18 cellular contexts compared by ENCODE assay signal in the genomic region with DNA sequence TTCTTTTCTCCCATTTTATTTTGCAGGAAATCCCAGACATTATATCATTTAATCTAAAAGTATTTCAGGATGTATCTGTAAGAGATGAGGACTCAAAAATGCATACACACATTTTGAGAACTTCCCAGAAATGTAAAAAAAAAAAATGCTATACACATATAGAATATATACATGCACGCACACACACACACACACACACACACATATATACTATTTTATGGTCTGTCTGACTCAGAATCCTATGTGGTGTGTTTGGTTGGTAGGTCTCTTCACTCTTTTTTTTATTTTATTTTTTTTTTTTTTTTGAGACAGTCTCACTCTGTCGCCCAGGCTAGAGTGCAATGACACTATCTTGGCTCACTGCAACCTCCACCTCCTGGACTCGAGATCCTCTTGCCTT.
A peak's percentile ranks its signal among the peaks of the same experiment; 100 is the strongest.
DNase-seq lines count a peak whose midpoint lies in the region; TF ChIP-seq lines count a peak whose summit lies in the region.
"Had no signal": no experiment of that assay in that cellular context is flagged by ENCODE, and none has a peak within 500 bp of the region (broad histone marks: within the 10 kb centered on the region; RNA-seq: fewer than 3 reads in every experiment).

No MANE protein-coding gene starts in this region.

- no peak for TF ChIP-seq POLR2A in Peyer's patch (IDR thresholded peaks at IDR 0.05)
- TF ChIP-seq POLR2A in testis (IDR thresholded peaks at IDR 0.05) = no peak

- peaks cover 0 to 43% (median 10%) of the 10 kb centered on the region in 4 donors for H3K4me1 ChIP-seq in Peyer's patch
- peaks cover 55% of the 10 kb centered on the region for H3K4me1 ChIP-seq in hepatocyte (ENCODE audit: insufficient read depth)
- peaks cover 30% of the 10 kb centered on the region for H3K4me1 ChIP-seq in testis

- H3K9me3 ChIP-seq in Peyer's patch (no peaks in the 10 kb centered on the region), hepatocyte (ENCODE audit: low read depth) (no peaks in the 10 kb centered on the region), testis (no peaks in the 10 kb centered on the region)
- H3K9me3 ChIP-seq: HAP-1, right lobe of liver, SJCRH30, thoracic aorta had no signal

- TF ChIP-seq CTCF in Peyer's patch (IDR thresholded peaks at IDR 0.05) (no peak), hepatocyte (IDR thresholded peaks at IDR 0.05; ENCODE audit: poor library complexity) (no peak), type B pancreatic cell (conservative IDR thresholded peaks at IDR 0.05) (no peak), testis (IDR thresholded peaks at IDR 0.05) (no peak)

- 98% methylated on average over 2 of the region's 3 CpGs for WGBS in hepatocyte (ENCODE audit: low lambda C conversion rate, missing lambda C conversion rate)
- WGBS in testis, 2 donors = 89 to 93% methylated on average over 3 of the region's 3 CpGs

- DNase-seq in activated naive CD4-positive, alpha-beta T cell treated with anti-CD3 and anti-CD28 coated beads, Interleukin-2, amount 10 ng/mL, durations not matched to agents 7 days and 5 days = no peak
- DNase-seq in activated naive CD4-positive, alpha-beta T cell treated with anti-CD3 and anti-CD28 coated beads, Interleukin-2, amount 50 U/mL, for 16 hours = no peak
- DNase-seq in Peyer's patch (no peak), hepatocyte (ENCODE audit: low spot score) (no peak), type B pancreatic cell (ENCODE audit: extremely low spot score, unreplicated experiment) (no peak), ecto neural progenitor cell (ENCODE audit: low spot score) (no peak), testis (no peak)
- DNase-seq: KG1, left cardiac atrium, mesendoderm, NCI-H2029 treated with DMSO at 0.1 percent for 48 hours, NCI-H345, nephron progenitor cell, right lobe of liver, SJCRH30 had no signal

- H3K36me3 Mint-ChIP-seq in activated naive CD4-positive, alpha-beta T cell treated with anti-CD3 and anti-CD28 coated beads, Interleukin-2, amount 10 ng/mL, durations not matched to agents 7 days and 5 days = peaks cover 9% of the 10 kb centered on the region
- H3K36me3 Mint-ChIP-seq in type B pancreatic cell = no peaks in the 10 kb centered on the region

- H3K36me3 ChIP-seq in Peyer's patch = no peaks in the 10 kb centered on the region
- no peaks in the 10 kb centered on the region for H3K36me3 ChIP-seq in hepatocyte (replicated peaks; ENCODE audit: insufficient read depth, low read depth)
- no peaks in the 10 kb centered on the region for H3K36me3 ChIP-seq in testis (ENCODE audit: low read depth, missing control alignments)
- H3K36me3 ChIP-seq: HAP-1, right lobe of liver, SJCRH30, thoracic aorta had no signal

- H3K27me3 ChIP-seq in Peyer's patch (no peaks in the 10 kb centered on the region), hepatocyte (no peaks in the 10 kb centered on the region), testis (no peaks in the 10 kb centered on the region)
- H3K27me3 ChIP-seq: right lobe of liver, SJCRH30 had no signal

- CTCF ChIA-PET in activated naive CD4-positive, alpha-beta T cell treated with anti-CD3 and anti-CD28 coated beads, Interleukin-2, amount 10 ng/mL, durations not matched to agents 7 days and 5 days (lab: Charles Lee) = interaction anchor here (1.7 to 2.0 kb wide), 2 partner anchors 18 to 66 kb away, joined by 3 to 11 read pairs; a partner anchor contains a TSS

- peaks cover 84% of the 10 kb centered on the region for H3K4me1 Mint-ChIP-seq in activated naive CD4-positive, alpha-beta T cell treated with anti-CD3 and anti-CD28 coated beads, Interleukin-2, amount 10 ng/mL, durations not matched to agents 7 days and 5 days
- peaks cover 48% of the 10 kb centered on the region for H3K4me1 Mint-ChIP-seq in type B pancreatic cell (ENCODE audit: unreplicated experiment)

- H3K27me3 Mint-ChIP-seq in activated naive CD4-positive, alpha-beta T cell treated with anti-CD3 and anti-CD28 coated beads, Interleukin-2, amount 10 ng/mL, durations not matched to agents 7 days and 5 days = no peaks in the 10 kb centered on the region
- H3K27me3 Mint-ChIP-seq in type B pancreatic cell = no peaks in the 10 kb centered on the region

- H3K4me3 ChIP-seq in Peyer's patch (no peak overlapping the region), hepatocyte (no peak overlapping the region), testis (no peak overlapping the region)
- H3K4me3 ChIP-seq: HAP-1, right lobe of liver, SJCRH30, thoracic aorta had no signal

- no peak overlapping the region for H3K4me2 ChIP-seq in hepatocyte

- no peaks in the 10 kb centered on the region for H4K20me1 ChIP-seq in hepatocyte (ENCODE audit: insufficient read depth, poor library complexity, severe bottlenecking)

- no peaks in the 10 kb centered on the region for H3K9me3 Mint-ChIP-seq in activated naive CD4-positive, alpha-beta T cell treated with anti-CD3 and anti-CD28 coated beads, Interleukin-2, amount 10 ng/mL, durations not matched to agents 7 days and 5 days
- no peaks in the 10 kb centered on the region for H3K9me3 Mint-ChIP-seq in type B pancreatic cell
- H3K9me3 Mint-ChIP-seq: nephron progenitor cell had no signal

- no peaks in the 10 kb centered on the region for H3K9me2 ChIP-seq in hepatocyte (replicated peaks; ENCODE audit: insufficient read depth)

- no peak overlapping the region for H2AFZ ChIP-seq in hepatocyte

- H3K4me3 Mint-ChIP-seq in activated naive CD4-positive, alpha-beta T cell treated with anti-CD3 and anti-CD28 coated beads, Interleukin-2, amount 10 ng/mL, durations not matched to agents 7 days and 5 days = no peak overlapping the region
- no peak overlapping the region for H3K4me3 Mint-ChIP-seq in type B pancreatic cell
- H3K4me3 Mint-ChIP-seq: nephron progenitor cell had no signal

- intact Hi-C loops in testis (cut with DNase I; ENCODE audit: low total_unique reads) = no loop called here

- H3K27ac ChIP-seq in Peyer's patch (peak overlapping the region in 3 of 4 donors; percentile 16 to 43 (median 20)), hepatocyte (peak overlapping the region; percentile 24), testis (no peak overlapping the region)
- H3K27ac ChIP-seq: right lobe of liver, SJCRH30, thoracic aorta, VCaP had no signal

- peaks cover 88% of the 10 kb centered on the region for H3K79me2 ChIP-seq in hepatocyte

- peak overlapping the region; percentile 67 for H3K27ac Mint-ChIP-seq in activated naive CD4-positive, alpha-beta T cell treated with anti-CD3 and anti-CD28 coated beads, Interleukin-2, amount 10 ng/mL, durations not matched to agents 7 days and 5 days
- H3K27ac Mint-ChIP-seq in type B pancreatic cell = peak overlapping the region; percentile 82
- H3K27ac Mint-ChIP-seq: nephron progenitor cell had no signal

Comparison
In these comparisons a context has a peak if more than half of its experiments do, and no peak if none do; other contexts are left out.
1. H3K27ac ChIP-seq: peak in Peyer's patch (3 of 4) and hepatocyte (single experiment); none in testis (0 of 2).